In genomic region chr21:46211376-46211775, GRCh38 we compare ENCODE assay signal across 34 cellular contexts. TPM values are rescaled to one million over a fixed set of nuclear protein-coding genes. Genes with fewer than 3 reads are reported as not detected.
A peak's percentile ranks its signal among the peaks of the same experiment; 100 is the strongest.
DNase-seq lines count a peak whose midpoint lies in the region; ATAC-seq, FAIRE-seq and TF ChIP-seq lines count a peak whose summit lies in the region.
"Had no signal": no experiment of that assay in that cellular context is flagged by ENCODE, and none has a peak within 500 bp of the region (broad histone marks: within the 10 kb centered on the region; RNA-seq: fewer than 3 reads in every experiment).

No MANE protein-coding gene starts in this region.

- no peak overlapping the region for H3K9ac ChIP-seq in kidney (ENCODE audit: low read length in 2 of 2)

- CTCF ChIA-PET in activated B cell treated with CpG ODN at 0.5 μM for 24 hours (lab: Charles Lee) (no interaction called here), T-cell (lab: Charles Lee) (no interaction called here)

- DNase-seq in HFFc6 (no peak), activated B cell treated with CpG ODN at 0.5 μM for 24 hours (peak; percentile 7), kidney (peak; percentile 49), spleen (peak; percentile 47), upper lobe of left lung (no peak), T-cell (no peak), ureter (ENCODE audit: low spot score) (no peak)
- DNase-seq: activated CD4-positive, alpha-beta T cell treated with anti-CD3 and anti-CD28 coated beads, Interleukin-2, amount 10 ng/mL, durations not matched to agents 24 days and 14 days; activated gamma-delta T cell treated with Interleukin-2 at 50 U/mL for 16 hours; activated naive CD8-positive, alpha-beta T cell treated with anti-CD3 and anti-CD28 coated beads, Interleukin-2, amount 10 ng/mL, durations not matched to agents 7 days and 5 days; caudate nucleus; CD4-positive, alpha-beta memory T cell; DND-41; GF-D8; KBM-7; NCI-H1092 treated with DMSO at 0.1 percent for 48 hours; NCI-H187; NCI-H446 treated with DMSO at 0.1 percent for 48 hours; NCI-H82; stimulated activated CD4-positive, alpha-beta T cell treated with anti-CD3 and anti-CD28 coated beads, Interleukin-4, amount 100 ng/mL, for 1 hour; WERI-Rb-1 had no signal

- no peak for ATAC-seq in activated B cell treated with CpG ODN at 0.5 μM for 24 hours (ENCODE audit: low read depth)
- ATAC-seq in upper lobe of left lung (ENCODE audit: low FRiP score in 2 of 2): no peak
- no peak for ATAC-seq in T-cell (replicated peaks in 1 of 4)
- ATAC-seq: left colon, sciatic nerve had no signal

- H3K27me3 Mint-ChIP-seq in HFFc6 (ENCODE audit: insufficient read depth) (no peaks in the 10 kb centered on the region), activated B cell treated with CpG ODN at 0.5 μM for 24 hours (no peaks in the 10 kb centered on the region), T-cell (no peaks in the 10 kb centered on the region)
- H3K27me3 Mint-ChIP-seq: activated CD4-positive, alpha-beta T cell treated with anti-CD3 and anti-CD28 coated beads, Interleukin-2, amount 10 ng/mL, durations not matched to agents 24 days and 14 days; activated naive CD8-positive, alpha-beta T cell treated with anti-CD3 and anti-CD28 coated beads, Interleukin-2, amount 10 ng/mL, durations not matched to agents 7 days and 5 days; activated T-cell treated with anti-CD3 and anti-CD28 coated beads, Interleukin-2, amount 50 U/mL, for 24 hours; CD4-positive, alpha-beta memory T cell; dendritic cell treated with granulocyte-macrophage colony-stimulating factor and Interleukin-4, amounts not matched to agents 40 ng/mL and 50 ng/mL, for 4 days; memory B cell had no signal

- no peaks in the 10 kb centered on the region for H3K9me3 ChIP-seq in kidney (ENCODE audit: control insufficient read depth in 1 of 2, low read length in 2 of 2)
- H3K9me3 ChIP-seq in spleen: no peaks in the 10 kb centered on the region
- no peaks in the 10 kb centered on the region for H3K9me3 ChIP-seq in upper lobe of left lung
- H3K9me3 ChIP-seq: ascending aorta, neutrophil, SJSA1 had no signal

- H3K4me3 Mint-ChIP-seq in HFFc6: no peak overlapping the region
- H3K4me3 Mint-ChIP-seq in activated B cell treated with CpG ODN at 0.5 μM for 24 hours: no peak overlapping the region
- no peak overlapping the region for H3K4me3 Mint-ChIP-seq in T-cell
- H3K4me3 Mint-ChIP-seq: activated CD4-positive, alpha-beta T cell treated with anti-CD3 and anti-CD28 coated beads, Interleukin-2, amount 10 ng/mL, durations not matched to agents 24 days and 14 days; activated naive CD8-positive, alpha-beta T cell treated with anti-CD3 and anti-CD28 coated beads, Interleukin-2, amount 10 ng/mL, durations not matched to agents 7 days and 5 days; activated T-cell treated with anti-CD3 and anti-CD28 coated beads, Interleukin-2, amount 50 U/mL, for 24 hours; CD4-positive, alpha-beta memory T cell; dendritic cell treated with granulocyte-macrophage colony-stimulating factor and Interleukin-4, amounts not matched to agents 40 ng/mL and 50 ng/mL, for 4 days; GM23338; memory B cell had no signal

- no peak for FAIRE-seq in kidney (lab: Jason Lieb, UNC)
- FAIRE-seq: D721Med, frontal cortex had no signal

- TF ChIP-seq CTCF in HFFc6 (IDR thresholded peaks at IDR 0.05) (no peak), activated B cell treated with CpG ODN at 0.5 μM for 24 hours (IDR thresholded peaks at IDR 0.05) (no peak), kidney (IDR thresholded peaks at IDR 0.05; ENCODE audit: borderline replicate concordance, extremely low read depth, insufficient read depth) (no peak), spleen (IDR thresholded peaks at IDR 0.05 in 8 of 11, conservative IDR thresholded peaks at IDR 0.05 in 3 of 11) (no peak), upper lobe of left lung (IDR thresholded peaks at IDR 0.05) (no peak)

- H3K27me3 ChIP-seq in spleen (replicated peaks in 1 of 7): no peaks in the 10 kb centered on the region
- H3K27me3 ChIP-seq in upper lobe of left lung: no peaks in the 10 kb centered on the region
- H3K27me3 ChIP-seq: ascending aorta, neutrophil, SJSA1 had no signal

- H3K27ac ChIP-seq in kidney (ENCODE audit: low read depth in 2 of 2, low read length in 2 of 2): no peak overlapping the region
- H3K27ac ChIP-seq in spleen: no peak overlapping the region
- H3K27ac ChIP-seq in upper lobe of left lung: no peak overlapping the region
- H3K27ac ChIP-seq: ascending aorta, neutrophil, SJSA1, WERI-Rb-1 had no signal

- intact Hi-C loops in activated B cell treated with CpG ODN at 0.5 μM for 24 hours (cut with micrococcal nuclease) (no loop called here), kidney (cut with DNase I) (no loop called here), spleen (cut with DNase I; ENCODE audit: low total_unique reads) (no loop called here)

- H3K9me3 Mint-ChIP-seq in HFFc6 (no peaks in the 10 kb centered on the region), activated B cell treated with CpG ODN at 0.5 μM for 24 hours (no peaks in the 10 kb centered on the region), T-cell (no peaks in the 10 kb centered on the region)
- H3K9me3 Mint-ChIP-seq: activated CD4-positive, alpha-beta T cell treated with anti-CD3 and anti-CD28 coated beads, Interleukin-2, amount 10 ng/mL, durations not matched to agents 24 days and 14 days; activated naive CD8-positive, alpha-beta T cell treated with anti-CD3 and anti-CD28 coated beads, Interleukin-2, amount 10 ng/mL, durations not matched to agents 7 days and 5 days; activated T-cell treated with anti-CD3 and anti-CD28 coated beads, Interleukin-2, amount 50 U/mL, for 24 hours; CD4-positive, alpha-beta memory T cell; dendritic cell treated with granulocyte-macrophage colony-stimulating factor and Interleukin-4, amounts not matched to agents 40 ng/mL and 50 ng/mL, for 4 days; GM23338; memory B cell had no signal

- POLR2A ChIA-PET in activated B cell treated with CpG ODN at 0.5 μM for 24 hours (lab: Charles Lee) (no interaction called here), T-cell (lab: Charles Lee) (no interaction called here)

- peaks cover 5% of the 10 kb centered on the region; the same call in 1 of the 2 replicates for H3K36me3 Mint-ChIP-seq in HFFc6 (ENCODE audit: low read depth)
- peaks cover 56% of the 10 kb centered on the region for H3K36me3 Mint-ChIP-seq in activated B cell treated with CpG ODN at 0.5 μM for 24 hours (ENCODE audit: low read depth)
- H3K36me3 Mint-ChIP-seq in T-cell: peaks cover 22% of the 10 kb centered on the region

- H3K4me3 ChIP-seq in kidney (ENCODE audit: low read length in 2 of 2): no peak overlapping the region
- H3K4me3 ChIP-seq in spleen: no peak overlapping the region
- H3K4me3 ChIP-seq in upper lobe of left lung: no peak overlapping the region
- H3K4me3 ChIP-seq: ascending aorta, GM23338, SJSA1 had no signal

- H3K4me1 ChIP-seq in kidney (ENCODE audit: control insufficient read depth in 1 of 2, insufficient read depth in 1 of 2, low read depth in 1 of 2, low read length in 2 of 2) (no peaks in the 10 kb centered on the region), spleen (no peaks in the 10 kb centered on the region), upper lobe of left lung (peaks cover 0 to 5% (median 0%) of the 10 kb centered on the region in 4 donors)
- H3K4me1 ChIP-seq: ascending aorta, SJSA1 had no signal

- TF ChIP-seq POLR2A in spleen (IDR thresholded peaks at IDR 0.05) (no peak), upper lobe of left lung (IDR thresholded peaks at IDR 0.05) (no peak)

- no peak for TF ChIP-seq EP300 in upper lobe of left lung (IDR thresholded peaks at IDR 0.05)

- no peaks in the 10 kb centered on the region for H3K4me1 Mint-ChIP-seq in HFFc6 (ENCODE audit: low read depth)
- H3K4me1 Mint-ChIP-seq in activated B cell treated with CpG ODN at 0.5 μM for 24 hours: no peaks in the 10 kb centered on the region
- H3K4me1 Mint-ChIP-seq in T-cell: no peaks in the 10 kb centered on the region
- H3K4me1 Mint-ChIP-seq: CD4-positive, alpha-beta memory T cell; GM23338; memory B cell had no signal

- H3K27ac Mint-ChIP-seq in HFFc6: peak overlapping the region; percentile 9; the same call in 1 of the 2 replicates
- no peak overlapping the region for H3K27ac Mint-ChIP-seq in activated B cell treated with CpG ODN at 0.5 μM for 24 hours
- H3K27ac Mint-ChIP-seq in T-cell: no peak overlapping the region
- H3K27ac Mint-ChIP-seq: activated CD4-positive, alpha-beta T cell treated with anti-CD3 and anti-CD28 coated beads, Interleukin-2, amount 10 ng/mL, durations not matched to agents 24 days and 14 days; activated naive CD8-positive, alpha-beta T cell treated with anti-CD3 and anti-CD28 coated beads, Interleukin-2, amount 10 ng/mL, durations not matched to agents 7 days and 5 days; activated T-cell treated with anti-CD3 and anti-CD28 coated beads, Interleukin-2, amount 50 U/mL, for 24 hours; dendritic cell treated with granulocyte-macrophage colony-stimulating factor and Interleukin-4, amounts not matched to agents 40 ng/mL and 50 ng/mL, for 4 days; GM23338; memory B cell had no signal

- H3K36me3 ChIP-seq in kidney (ENCODE audit: control insufficient read depth in 1 of 2, insufficient read depth in 2 of 2, low read length in 2 of 2) (peaks cover 5 to 6% of the 10 kb centered on the region in 2 donors), spleen (peaks cover 0 to 100% (median 44%) of the 10 kb centered on the region in 6 donors), upper lobe of left lung (peaks cover 32 to 99% (median 84%) of the 10 kb centered on the region in 4 donors)

- WGBS in spleen, 5 donors: 92 to 98% (median 95%) methylated on average over 7 of the region's 7 CpGs
- WGBS in upper lobe of left lung, 2 donors: 96 to 97% methylated on average over 5 to 7 of the region's 7 CpGs

RNA-seq across cellular contexts. Expression of gene LSS, which starts 17.2 kb away (rescaled TPM):
- 10 to 100 TPM; 47.9 to 61.3 (median 50.6) TPM for total RNA-seq in HFFc6 (2021; fragmentation: NEBNext Ultra II Directional; extraction: Animal tissue kit (Norgen Biotek cat#: 25700))
- 76.3 and 99.0 TPM in 2 replicates for total RNA-seq in activated B cell treated with CpG ODN at 0.5 μM for 24 hours
- total RNA-seq in kidney: 24.6 TPM
- 15.8 TPM for polyA plus RNA-seq in kidney (ENCODE audit: insufficient read depth, low read depth, low replicate concordance)
- total RNA-seq in spleen: 10 to 100 TPM; 18.2 to 31.2 (median 28.8) TPM
- 10 to 100 TPM in 1 of 3 donors, 1 to 10 TPM in 2; 6.3 to 17.5 (median 9.8) TPM for polyA plus RNA-seq in spleen
- 100 to 1,000 TPM in 5 of 6 donors, 10 to 100 TPM in 1; 71.7 to 266 (median 135) TPM for total RNA-seq in upper lobe of left lung
- 10 to 100 TPM; 41.3 to 63.0 (median 49.4) TPM for total RNA-seq in T-cell
- 49.0 TPM for total RNA-seq in ureter

RNA-seq across cellular contexts. Expression of gene SPATC1L, which starts 27.1 kb away (rescaled TPM):
- 10 to 100 TPM; 11.3 to 14.7 (median 13.1) TPM for total RNA-seq in HFFc6 (2021; fragmentation: NEBNext Ultra II Directional; extraction: Animal tissue kit (Norgen Biotek cat#: 25700))
- total RNA-seq in activated B cell treated with CpG ODN at 0.5 μM for 24 hours: 7.5 and 7.9 TPM in 2 replicates
- total RNA-seq in kidney: 8.7 TPM
- 3.7 TPM for polyA plus RNA-seq in kidney (ENCODE audit: insufficient read depth, low read depth, low replicate concordance)
- 10 to 100 TPM in 2 of 7 donors, 1 to 10 TPM in 5; 4.4 to 10.5 (median 7.7) TPM for total RNA-seq in spleen
- polyA plus RNA-seq in spleen: 10 to 100 TPM; 10.8 to 13.4 (median 13.1) TPM
- total RNA-seq in upper lobe of left lung: 10 to 100 TPM in 3 of 6 donors, 1 to 10 TPM in 2, under 1 TPM in 1; 0.91 to 22.0 (median 7.2) TPM
- total RNA-seq in T-cell: 10 to 100 TPM in 3 of 5 donors, 1 to 10 TPM in 2; 1.4 to 22.8 (median 12.5) TPM
- 12.3 TPM for total RNA-seq in ureter

RNA-seq across cellular contexts. Expression of gene FTCD, which starts 56.0 kb away (rescaled TPM):
- total RNA-seq in HFFc6 (2021; fragmentation: NEBNext Ultra II Directional; extraction: Animal tissue kit (Norgen Biotek cat#: 25700)): 1 to 10 TPM in 1 of 6 experiments, under 1 TPM in 4, not detected in 1; 0.12 to 1.2 (median 0.17) TPM
- total RNA-seq in activated B cell treated with CpG ODN at 0.5 μM for 24 hours (0.69 and 0.73 TPM in 2 replicates), kidney (51.6 TPM), spleen (1 to 10 TPM in 1 of 7 donors, under 1 TPM in 1, not detected in 5; 0.81 to 1.7 TPM), upper lobe of left lung (under 1 TPM in 2 of 6 donors, not detected in 4; 0.69 to 0.98 TPM), T-cell (1 to 10 TPM in 3 of 5 donors, under 1 TPM in 1, not detected in 1; 0.95 to 6.1 (median 2.5) TPM), ureter (0.91 TPM)
- polyA plus RNA-seq in kidney (ENCODE audit: insufficient read depth, low read depth, low replicate concordance) (273 TPM), spleen (1 to 10 TPM in 1 of 3 donors, under 1 TPM in 2; 0.35 to 2.8 (median 0.38) TPM)
- total RNA-seq: MCF 10A, SJSA1, subcutaneous adipose tissue had no signal
- polyA plus RNA-seq: CD4-positive, alpha-beta memory T cell had no signal

Comparison
In these comparisons a context has a peak if more than half of its experiments do, and no peak if none do; other contexts are left out.
1. DNase-seq: peak in activated B cell treated with CpG ODN at 0.5 μM for 24 hours (single experiment), kidney (single experiment) and spleen (single experiment); none in HFFc6 (single experiment), upper lobe of left lung (0 of 2), T-cell (0 of 34) and ureter (single experiment).